In genomic region chr15:25730918-25731317, GRCh38 we compare ENCODE assay signal across 22 cellular contexts.
A peak's percentile ranks its signal among the peaks of the same experiment; 100 is the strongest.
DNase-seq lines count a peak whose midpoint lies in the region; ATAC-seq and TF ChIP-seq lines count a peak whose summit lies in the region.
"Had no signal": no experiment of that assay in that cellular context is flagged by ENCODE, and none has a peak within 500 bp of the region (broad histone marks: within the 10 kb centered on the region; RNA-seq: fewer than 3 reads in every experiment).

No MANE protein-coding gene starts in this region.

- no peak overlapping the region for H3K27ac ChIP-seq in coronary artery
- H3K27ac ChIP-seq: A549; BLaER1 treated with 17β-estradiol and CSF1 and Interleukin-3, amounts not matched to agents 10 nM and 100 nM; GM23248; PC-9; SJCRH30 had no signal

- no peak for ATAC-seq in activated T-cell treated with anti-CD3 and anti-CD28 coated beads, Interleukin-2, amount 50 U/mL, for 72 hours (replicated peaks in 1 of 2)
- no peak for ATAC-seq in activated naive CD4-positive, alpha-beta T cell treated with anti-CD3 and anti-CD28 coated beads, Interleukin-2, amount 50 U/mL, for 72 hours
- ATAC-seq: A549, K562, Right ventricle myocardium inferior had no signal

- TF ChIP-seq CTCF in coronary artery (IDR thresholded peaks at IDR 0.05) (no peak), osteocyte (IDR thresholded peaks at IDR 0.05) (no peak)

- intact Hi-C loops in activated T-helper 1 cell treated with anti-CD3 and anti-CD28 coated beads, Interleukin-12 subunit alpha, Interleukin-12 subunit beta, Interleukin-2, Interleukin-4 antibody, amounts not matched to agents 30 ng/mL and 10 ng/mL and 1 ng/mL, durations not matched to agents 14 hours and 24 hours and 36 hours (cut with micrococcal nuclease): no loop called here

- no peak overlapping the region for H3K4me3 ChIP-seq in coronary artery
- H3K4me3 ChIP-seq: A549; BLaER1 treated with 17β-estradiol and CSF1 and Interleukin-3, amounts not matched to agents 10 nM and 100 nM; GM23248; K562; PC-9; SJCRH30 had no signal

- H3K9me3 Mint-ChIP-seq in activated T-cell treated with anti-CD3 and anti-CD28 coated beads, Interleukin-2, amount 50 U/mL, for 24 hours: no peaks in the 10 kb centered on the region
- H3K9me3 Mint-ChIP-seq in activated T-cell treated with anti-CD3 and anti-CD28 coated beads, Interleukin-2, amount 50 U/mL, for 72 hours: no peaks in the 10 kb centered on the region
- no peaks in the 10 kb centered on the region for H3K9me3 Mint-ChIP-seq in activated T-helper 1 cell treated with anti-CD3 and anti-CD28 coated beads, Interleukin-12 subunit alpha, Interleukin-12 subunit beta, Interleukin-2, Interleukin-4 antibody, amounts not matched to agents 30 ng/mL and 10 ng/mL and 1 ng/mL, durations not matched to agents 14 hours and 24 hours and 36 hours
- H3K9me3 Mint-ChIP-seq in osteocyte (ENCODE audit: unreplicated experiment): no peaks in the 10 kb centered on the region
- H3K9me3 Mint-ChIP-seq in activated naive CD4-positive, alpha-beta T cell treated with anti-CD3 and anti-CD28 coated beads, Interleukin-2, amount 50 U/mL, for 72 hours: no peaks in the 10 kb centered on the region
- H3K9me3 Mint-ChIP-seq: CD4-positive, alpha-beta T cell had no signal

- no peak overlapping the region for H3K4me3 Mint-ChIP-seq in activated T-cell treated with anti-CD3 and anti-CD28 coated beads, Interleukin-2, amount 50 U/mL, for 24 hours
- no peak overlapping the region for H3K4me3 Mint-ChIP-seq in activated T-cell treated with anti-CD3 and anti-CD28 coated beads, Interleukin-2, amount 50 U/mL, for 72 hours
- H3K4me3 Mint-ChIP-seq in activated T-helper 1 cell treated with anti-CD3 and anti-CD28 coated beads, Interleukin-12 subunit alpha, Interleukin-12 subunit beta, Interleukin-2, Interleukin-4 antibody, amounts not matched to agents 30 ng/mL and 10 ng/mL and 1 ng/mL, durations not matched to agents 14 hours and 24 hours and 36 hours: no peak overlapping the region
- no peak overlapping the region for H3K4me3 Mint-ChIP-seq in osteocyte (ENCODE audit: unreplicated experiment)
- H3K4me3 Mint-ChIP-seq: CD4-positive, alpha-beta T cell had no signal

- H3K36me3 Mint-ChIP-seq in activated T-cell treated with anti-CD3 and anti-CD28 coated beads, Interleukin-2, amount 50 U/mL, for 24 hours (ENCODE audit: low read depth): peaks cover 71% of the 10 kb centered on the region
- H3K36me3 Mint-ChIP-seq in activated T-cell treated with anti-CD3 and anti-CD28 coated beads, Interleukin-2, amount 50 U/mL, for 72 hours (ENCODE audit: insufficient read depth in 2 of 2): peaks cover 0 to under 1% of the 10 kb centered on the region in 2 donors
- H3K36me3 Mint-ChIP-seq in activated T-helper 1 cell treated with anti-CD3 and anti-CD28 coated beads, Interleukin-12 subunit alpha, Interleukin-12 subunit beta, Interleukin-2, Interleukin-4 antibody, amounts not matched to agents 30 ng/mL and 10 ng/mL and 1 ng/mL, durations not matched to agents 14 hours and 24 hours and 36 hours (ENCODE audit: low read depth): peaks cover 13% of the 10 kb centered on the region
- H3K36me3 Mint-ChIP-seq in osteocyte (ENCODE audit: unreplicated experiment): peaks cover 30% of the 10 kb centered on the region
- no peaks in the 10 kb centered on the region for H3K36me3 Mint-ChIP-seq in activated naive CD4-positive, alpha-beta T cell treated with anti-CD3 and anti-CD28 coated beads, Interleukin-2, amount 50 U/mL, for 72 hours

- no peaks in the 10 kb centered on the region for H3K27me3 Mint-ChIP-seq in activated T-cell treated with anti-CD3 and anti-CD28 coated beads, Interleukin-2, amount 50 U/mL, for 24 hours
- H3K27me3 Mint-ChIP-seq in activated T-cell treated with anti-CD3 and anti-CD28 coated beads, Interleukin-2, amount 50 U/mL, for 72 hours (ENCODE audit: low read depth): no peaks in the 10 kb centered on the region
- no peaks in the 10 kb centered on the region for H3K27me3 Mint-ChIP-seq in activated T-helper 1 cell treated with anti-CD3 and anti-CD28 coated beads, Interleukin-12 subunit alpha, Interleukin-12 subunit beta, Interleukin-2, Interleukin-4 antibody, amounts not matched to agents 30 ng/mL and 10 ng/mL and 1 ng/mL, durations not matched to agents 14 hours and 24 hours and 36 hours (ENCODE audit: insufficient read depth)
- H3K27me3 Mint-ChIP-seq in osteocyte (ENCODE audit: unreplicated experiment): no peaks in the 10 kb centered on the region
- H3K27me3 Mint-ChIP-seq: CD4-positive, alpha-beta T cell had no signal

- H3K27ac Mint-ChIP-seq in activated T-cell treated with anti-CD3 and anti-CD28 coated beads, Interleukin-2, amount 50 U/mL, for 24 hours: peak overlapping the region; percentile 28
- no peak overlapping the region for H3K27ac Mint-ChIP-seq in activated T-cell treated with anti-CD3 and anti-CD28 coated beads, Interleukin-2, amount 50 U/mL, for 72 hours
- H3K27ac Mint-ChIP-seq in activated T-helper 1 cell treated with anti-CD3 and anti-CD28 coated beads, Interleukin-12 subunit alpha, Interleukin-12 subunit beta, Interleukin-2, Interleukin-4 antibody, amounts not matched to agents 30 ng/mL and 10 ng/mL and 1 ng/mL, durations not matched to agents 14 hours and 24 hours and 36 hours: peak overlapping the region; percentile 22
- no peak overlapping the region for H3K27ac Mint-ChIP-seq in osteocyte (ENCODE audit: unreplicated experiment)
- peak overlapping the region in 1 of 2 donors; percentile 29 for H3K27ac Mint-ChIP-seq in activated naive CD4-positive, alpha-beta T cell treated with anti-CD3 and anti-CD28 coated beads, Interleukin-2, amount 50 U/mL, for 72 hours

- H3K4me1 Mint-ChIP-seq in activated T-cell treated with anti-CD3 and anti-CD28 coated beads, Interleukin-2, amount 50 U/mL, for 24 hours (ENCODE audit: low read depth): peaks cover 3% of the 10 kb centered on the region
- no peaks in the 10 kb centered on the region for H3K4me1 Mint-ChIP-seq in activated T-cell treated with anti-CD3 and anti-CD28 coated beads, Interleukin-2, amount 50 U/mL, for 72 hours (ENCODE audit: low read depth)
- H3K4me1 Mint-ChIP-seq in activated T-helper 1 cell treated with anti-CD3 and anti-CD28 coated beads, Interleukin-12 subunit alpha, Interleukin-12 subunit beta, Interleukin-2, Interleukin-4 antibody, amounts not matched to agents 30 ng/mL and 10 ng/mL and 1 ng/mL, durations not matched to agents 14 hours and 24 hours and 36 hours (ENCODE audit: low read depth): peaks cover 4% of the 10 kb centered on the region
- H3K4me1 Mint-ChIP-seq in osteocyte (ENCODE audit: unreplicated experiment): peaks cover 61% of the 10 kb centered on the region

- no peak for DNase-seq in activated T-cell treated with anti-CD3 and anti-CD28 coated beads, Interleukin-2, amount 50 U/mL, for 24 hours
- no peak for DNase-seq in activated T-cell treated with anti-CD3 and anti-CD28 coated beads, Interleukin-2, amount 50 U/mL, for 72 hours
- DNase-seq in activated T-helper 1 cell treated with anti-CD3 and anti-CD28 coated beads, Interleukin-12 subunit alpha, Interleukin-12 subunit beta, Interleukin-2, Interleukin-4 antibody, amounts not matched to agents 30 ng/mL and 10 ng/mL and 1 ng/mL, durations not matched to agents 14 hours and 24 hours and 36 hours (ENCODE audit: low spot score): no peak
- peak; percentile 52 for DNase-seq in coronary artery (ENCODE audit: low spot score)
- DNase-seq in osteocyte (ENCODE audit: extremely low spot score, unreplicated experiment): peak; percentile 46
- no peak for DNase-seq in D341Med (ENCODE audit: low spot score)
- DNase-seq in activated naive CD4-positive, alpha-beta T cell treated with anti-CD3 and anti-CD28 coated beads, Interleukin-2, amount 50 U/mL, for 72 hours (ENCODE audit: low spot score in 2 of 2): no peak
- no peak for DNase-seq in NCI-H1092 (lab: John Stamatoyannopoulos, UW)
- DNase-seq: AML-193; CD4-positive, alpha-beta T cell; DMS53; GM23248; H7; Kasumi-1; NCI-H2029 treated with DMSO at 0.1 percent for 48 hours; NCI-H526 treated with DMSO at 0.1 percent for 48 hours; PC-9 had no signal

Comparison
In these comparisons a context has a peak if more than half of its experiments do, and no peak if none do; other contexts are left out.
1. H3K27ac Mint-ChIP-seq: peak in activated T-cell treated with anti-CD3 and anti-CD28 coated beads, Interleukin-2, amount 50 U/mL, for 24 hours (single experiment) and activated T-helper 1 cell treated with anti-CD3 and anti-CD28 coated beads, Interleukin-12 subunit alpha, Interleukin-12 subunit beta, Interleukin-2, Interleukin-4 antibody, amounts not matched to agents 30 ng/mL and 10 ng/mL and 1 ng/mL, durations not matched to agents 14 hours and 24 hours and 36 hours (single experiment); none in activated T-cell treated with anti-CD3 and anti-CD28 coated beads, Interleukin-2, amount 50 U/mL, for 72 hours (single experiment) and osteocyte (single experiment).
2. DNase-seq: peak in coronary artery (single experiment) and osteocyte (single experiment); none in activated T-cell treated with anti-CD3 and anti-CD28 coated beads, Interleukin-2, amount 50 U/mL, for 24 hours (single experiment), activated T-cell treated with anti-CD3 and anti-CD28 coated beads, Interleukin-2, amount 50 U/mL, for 72 hours (0 of 2), activated T-helper 1 cell treated with anti-CD3 and anti-CD28 coated beads, Interleukin-12 subunit alpha, Interleukin-12 subunit beta, Interleukin-2, Interleukin-4 antibody, amounts not matched to agents 30 ng/mL and 10 ng/mL and 1 ng/mL, durations not matched to agents 14 hours and 24 hours and 36 hours (single experiment), D341Med (single experiment), activated naive CD4-positive, alpha-beta T cell treated with anti-CD3 and anti-CD28 coated beads, Interleukin-2, amount 50 U/mL, for 72 hours (0 of 2) and NCI-H1092 (single experiment).